Comparison of ENCODE assay signal across 1 cellular context in the genomic region with DNA sequence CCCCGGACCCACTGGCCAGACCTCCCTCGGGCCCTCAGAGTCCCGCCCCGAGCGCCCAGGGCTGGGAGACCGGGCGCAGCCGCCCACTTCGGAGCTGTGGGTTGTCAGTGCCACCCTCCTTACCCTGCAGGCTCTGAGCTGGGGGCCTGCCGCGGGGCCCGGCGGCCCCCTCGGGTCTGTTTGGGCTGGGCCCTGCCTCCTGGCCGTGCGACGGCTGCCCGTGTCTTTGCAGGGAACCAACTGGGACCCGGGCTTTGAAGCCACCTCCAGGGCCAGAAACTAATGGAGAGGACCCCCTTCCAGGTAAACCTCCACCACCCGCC.
TF ChIP-seq lines count a peak whose summit lies in the region.

No MANE protein-coding gene starts in this region.

TF ChIP-seq in IMR-90, 13 proteins besides CTCF, POLR2A, EP300 and RAD21:
- TF ChIP-seq, protein P1, sequence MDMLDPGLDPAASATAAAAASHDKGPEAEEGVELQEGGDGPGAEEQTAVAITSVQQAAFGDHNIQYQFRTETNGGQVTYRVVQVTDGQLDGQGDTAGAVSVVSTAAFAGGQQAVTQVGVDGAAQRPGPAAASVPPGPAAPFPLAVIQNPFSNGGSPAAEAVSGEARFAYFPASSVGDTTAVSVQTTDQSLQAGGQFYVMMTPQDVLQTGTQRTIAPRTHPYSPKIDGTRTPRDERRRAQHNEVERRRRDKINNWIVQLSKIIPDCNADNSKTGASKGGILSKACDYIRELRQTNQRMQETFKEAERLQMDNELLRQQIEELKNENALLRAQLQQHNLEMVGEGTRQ (IDR thresholded peaks at IDR 0.05; ENCODE audit: low read depth, low read length): no peak
- no peak for TF ChIP-seq SMC3 (IDR thresholded peaks at IDR 0.05; ENCODE audit: low read depth, low read length)
- TF ChIP-seq MAFK (IDR thresholded peaks at IDR 0.05; ENCODE audit: low read depth, low read length): no peak
- TF ChIP-seq BHLHE40 (IDR thresholded peaks at IDR 0.05; ENCODE audit: low read depth, low read length): no peak
- TF ChIP-seq, protein P2, sequence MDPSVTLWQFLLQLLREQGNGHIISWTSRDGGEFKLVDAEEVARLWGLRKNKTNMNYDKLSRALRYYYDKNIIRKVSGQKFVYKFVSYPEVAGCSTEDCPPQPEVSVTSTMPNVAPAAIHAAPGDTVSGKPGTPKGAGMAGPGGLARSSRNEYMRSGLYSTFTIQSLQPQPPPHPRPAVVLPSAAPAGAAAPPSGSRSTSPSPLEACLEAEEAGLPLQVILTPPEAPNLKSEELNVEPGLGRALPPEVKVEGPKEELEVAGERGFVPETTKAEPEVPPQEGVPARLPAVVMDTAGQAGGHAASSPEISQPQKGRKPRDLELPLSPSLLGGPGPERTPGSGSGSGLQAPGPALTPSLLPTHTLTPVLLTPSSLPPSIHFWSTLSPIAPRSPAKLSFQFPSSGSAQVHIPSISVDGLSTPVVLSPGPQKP (IDR thresholded peaks at IDR 0.05; ENCODE audit: borderline replicate concordance, low read depth, low read length): no peak
- TF ChIP-seq MAZ (IDR thresholded peaks at IDR 0.05; ENCODE audit: borderline replicate concordance, low read depth, low read length): no peak
- TF ChIP-seq MXI1 (IDR thresholded peaks at IDR 0.05; ENCODE audit: borderline replicate concordance, low read depth, low read length): no peak
- TF ChIP-seq NFE2L2 (IDR thresholded peaks at IDR 0.05; ENCODE audit: low read depth, low read length): no peak
- no peak for TF ChIP-seq RCOR1 (IDR thresholded peaks at IDR 0.05; ENCODE audit: insufficient replicate concordance, low read length)
- TF ChIP-seq CEBPB (IDR thresholded peaks at IDR 0.05; ENCODE audit: low read depth, low read length): no peak
- no peak for TF ChIP-seq CHD1 (IDR thresholded peaks at IDR 0.05; ENCODE audit: low read depth, low read length)
- no peak for TF ChIP-seq FOS (IDR thresholded peaks at IDR 0.05; ENCODE audit: low read depth, low read length)
- TF ChIP-seq RFX5 (IDR thresholded peaks at IDR 0.05; ENCODE audit: low read depth, low read length): no peak
